Comparison of ENCODE assay signal across 27 cellular contexts in the genomic region with DNA sequence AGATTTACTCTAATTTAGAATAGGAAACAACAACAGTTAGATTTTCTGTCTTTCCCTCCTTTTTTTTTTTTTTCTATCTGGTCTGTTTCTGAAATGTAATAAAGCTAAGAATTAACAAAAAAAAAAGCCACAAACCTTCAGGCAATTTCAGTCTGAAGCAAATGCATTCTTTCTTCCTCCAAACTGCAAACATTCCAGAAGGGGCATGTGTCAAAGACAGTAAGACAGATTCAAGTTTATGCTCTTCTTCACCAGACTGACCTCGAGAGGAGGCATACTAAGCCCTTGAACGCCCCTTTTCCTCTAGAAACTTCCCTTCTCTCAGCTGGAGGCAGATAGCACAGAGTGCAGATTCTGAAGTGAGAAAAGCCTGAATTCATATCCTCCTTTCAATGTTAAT.
"Had no signal": no experiment of that assay in that cellular context is flagged by ENCODE, and none has a peak within 500 bp of the region (broad histone marks: within the 10 kb centered on the region; RNA-seq: fewer than 3 reads in every experiment).

No MANE protein-coding gene starts in this region.

- H3K36me3 ChIP-seq: adrenal gland, colonic mucosa, gastrocnemius medialis, heart left ventricle had no signal

- H3K4me1 ChIP-seq: adrenal gland, body of pancreas, colonic mucosa, gastrocnemius medialis, heart left ventricle had no signal

- H3K27me3 ChIP-seq: adrenal gland, body of pancreas, colonic mucosa, gastrocnemius medialis, heart left ventricle had no signal

- DNase-seq: activated CD4-positive, alpha-beta memory T cell treated with anti-CD3 and anti-CD28 coated beads for 36 hours; activated CD4-positive, alpha-beta T cell treated with anti-CD3 and anti-CD28 coated beads for 36 hours; activated CD4-positive, alpha-beta T cell treated with anti-CD3 and anti-CD28 coated beads, Interleukin-2, amount 10 ng/mL, durations not matched to agents 24 days and 14 days; activated CD4-positive, CD25-positive, alpha-beta regulatory T cell; activated CD4-positive, CD25-positive, alpha-beta regulatory T cell treated with anti-CD3 and anti-CD28 coated beads, Interleukin-2, amount 50 U/mL, for 72 hours; activated CD8-positive, alpha-beta memory T cell treated with anti-CD3 and anti-CD28 coated beads, Interleukin-2, amount 10 ng/mL, durations not matched to agents 7 days and 5 days; activated CD8-positive, alpha-beta memory T cell treated with anti-CD3 and anti-CD28 coated beads, Interleukin-2, amount 50 U/mL, for 4 hours; activated CD8-positive, alpha-beta T cell treated with anti-CD3 and anti-CD28 coated beads, Interleukin-2, amount 10 ng/mL, durations not matched to agents 7 days and 5 days; activated effector memory CD4-positive, alpha-beta T cell treated with anti-CD3 and anti-CD28 coated beads, Interleukin-2, amount 50 U/mL, for 16 hours; activated naive CD4-positive, alpha-beta T cell treated with anti-CD3 and anti-CD28 coated beads for 36 hours; activated naive CD8-positive, alpha-beta T cell treated with anti-CD3 and anti-CD28 coated beads for 36 hours; activated naive CD8-positive, alpha-beta T cell treated with anti-CD3 and anti-CD28 coated beads, Interleukin-2, amount 50 U/mL, for 24 hours; activated T-cell treated with anti-CD3 and anti-CD28 coated beads, Interleukin-2, amount 50 U/mL, for 1 hour; activated T-cell treated with anti-CD3 and anti-CD28 coated beads, Interleukin-2, amount 50 U/mL, for 48 hours; adrenal gland; amygdala; aorta; body of pancreas; caudate nucleus; colonic mucosa; effector CD8-positive, alpha-beta T cell; foreskin fibroblast; gastrocnemius medialis; glutamatergic neuron; heart left ventricle; T-helper 2 cell had no signal

- H3K4me3 ChIP-seq: adrenal gland, body of pancreas, colonic mucosa, gastrocnemius medialis, heart left ventricle had no signal

- H3K9me3 ChIP-seq: adrenal gland, body of pancreas, colonic mucosa, gastrocnemius medialis, heart left ventricle had no signal

- H3K27ac ChIP-seq: adrenal gland, body of pancreas, colonic mucosa, gastrocnemius medialis, heart left ventricle had no signal

- ATAC-seq: activated CD4-positive, alpha-beta T cell treated with anti-CD3 and anti-CD28 coated beads for 36 hours; activated CD8-positive, alpha-beta memory T cell treated with anti-CD3 and anti-CD28 coated beads, Interleukin-2, amount 10 ng/mL, durations not matched to agents 7 days and 5 days; activated CD8-positive, alpha-beta T cell treated with anti-CD3 and anti-CD28 coated beads, Interleukin-2, amount 10 ng/mL, durations not matched to agents 7 days and 5 days; activated naive CD8-positive, alpha-beta T cell treated with anti-CD3 and anti-CD28 coated beads, Interleukin-2, amount 50 U/mL, for 24 hours; body of pancreas; esophagus mucosa; gastrocnemius medialis; heart left ventricle had no signal
